In the genomic region with DNA sequence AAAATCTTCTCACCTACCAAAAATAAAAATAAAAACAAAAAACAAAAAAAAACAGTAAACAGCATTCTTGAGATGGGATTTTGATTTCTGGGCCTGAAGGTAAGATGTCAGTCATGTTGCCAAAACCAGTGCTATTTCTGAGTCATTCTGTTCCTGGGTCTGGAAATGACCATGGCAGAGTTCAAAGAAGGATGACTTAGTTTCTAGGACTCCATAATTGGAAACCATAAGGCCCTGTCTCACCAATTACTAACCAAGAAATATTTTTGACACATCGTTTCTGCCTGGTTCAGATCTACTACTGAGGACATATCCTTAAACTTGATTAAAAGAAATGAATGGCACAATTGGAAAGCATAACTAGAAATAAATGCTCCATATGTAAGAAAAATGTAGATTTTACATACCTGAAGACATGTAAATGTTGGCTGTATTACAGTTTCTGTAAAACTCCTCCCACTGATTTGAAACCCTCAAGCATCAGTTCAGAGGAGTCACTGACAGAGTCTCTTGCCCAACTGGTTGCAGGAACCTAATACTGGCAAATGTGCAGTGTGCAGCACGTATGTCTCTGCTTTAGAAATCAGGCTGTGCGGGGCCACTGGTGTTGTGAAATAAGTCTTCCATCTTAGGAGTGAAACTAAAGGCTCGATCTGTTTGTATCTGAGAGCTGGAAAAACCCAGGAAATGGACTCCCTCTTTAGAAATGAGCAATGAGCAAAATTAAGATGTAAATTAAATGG, we compare ENCODE assay signal across 16 cellular contexts.
"Had no signal": no experiment of that assay in that cellular context is flagged by ENCODE, and none has a peak within 500 bp of the region (broad histone marks: within the 10 kb centered on the region; RNA-seq: fewer than 3 reads in every experiment).

No MANE protein-coding gene starts in this region.

- H3K27ac ChIP-seq: breast epithelium, esophagus squamous epithelium, heart left ventricle, left lung, sigmoid colon, thoracic aorta had no signal

- DNase-seq: activated CD4-positive, alpha-beta T cell treated with anti-CD3 and anti-CD28 coated beads, Interleukin-2, amount 10 ng/mL, durations not matched to agents 7 days and 5 days; activated CD8-positive, alpha-beta memory T cell treated with anti-CD3 and anti-CD28 coated beads, Interleukin-2, amount 10 ng/mL, durations not matched to agents 7 days and 5 days; activated gamma-delta T cell treated with Interleukin-2 at 50 U/mL for 16 hours; activated naive CD8-positive, alpha-beta T cell treated with anti-CD3 and anti-CD28 coated beads, Interleukin-2, amount 10 ng/mL, durations not matched to agents 7 days and 5 days; activated T-cell treated with anti-CD3 and anti-CD28 coated beads, Interleukin-2, amount 50 U/mL, for 24 hours; anterior cingulate cortex; esophagus squamous epithelium; foreskin melanocyte; heart left ventricle; left lung; nephron progenitor cell; sigmoid colon; stimulated activated CD4-positive, alpha-beta T cell treated with anti-CD3 and anti-CD28 coated beads, Interleukin-12 subunit alpha, Interleukin-12 subunit beta, amount 100 ng/mL, for 4 hours; T-cell had no signal

- H3K4me3 ChIP-seq: breast epithelium, esophagus squamous epithelium, heart left ventricle, left lung, sigmoid colon, thoracic aorta had no signal
